In genomic region chr3:136075218-136075808, GRCh38 we compare ENCODE assay signal across 8 cellular contexts.
A peak's percentile ranks its signal among the peaks of the same experiment; 100 is the strongest.
DNase-seq lines count a peak whose midpoint lies in the region; ATAC-seq and TF ChIP-seq lines count a peak whose summit lies in the region.

No MANE protein-coding gene starts in this region.

- BruUV-seq in mammary epithelial cell (replicated peaks; lab: Mats Ljungman, UMichigan): no TSS peak

- in situ Hi-C loops in mammary epithelial cell (cut with MboI; ENCODE audit: low sequenced_read_pairs in 2 of 2): loop anchor here (5.0 to 10.0 kb wide), 3 partner anchors 119 to 937 kb away; partner anchors contain the start of genes MSL2 (in 1 of the 2) and STAG1 (in 1 of the 2)

- H2AFZ ChIP-seq in mammary epithelial cell (ENCODE audit: low read depth, low read length): no peak overlapping the region

- H3K4me1 Mint-ChIP-seq in immature natural killer cell: no peaks in the 10 kb centered on the region

- TF ChIP-seq CTCF in AG10803 (conservative IDR thresholded peaks at IDR 0.05; ENCODE audit: low read length) (peak; percentile 98), WI38 (IDR thresholded peaks at IDR 0.05; ENCODE audit: low read depth, low read length) (peak; percentile 83), mammary epithelial cell (conservative IDR thresholded peaks at IDR 0.05 in 1 of 2, IDR thresholded peaks at IDR 0.05 in 1 of 2; ENCODE audit: extremely low read depth in 1 of 2, insufficient read depth in 1 of 2, low read depth in 1 of 2, low read length in 2 of 2) (peak; percentile 90 to 96)

- H3K4me2 ChIP-seq in mammary epithelial cell (ENCODE audit: insufficient read depth, low read depth, low read length): no peak overlapping the region

- WGBS in mammary epithelial cell (ENCODE audit: low coverage, missing lambda C conversion rate): 100% methylated on average over 1 of the region's 1 CpG

- H3K36me3 ChIP-seq in mammary epithelial cell (ENCODE audit: insufficient read depth, low read length): peaks cover 3% of the 10 kb centered on the region

- ATAC-seq in GM21723 (IDR thresholded peaks at IDR 0.05; ENCODE audit: unreplicated experiment) (peak; percentile 69), HG02870 (IDR thresholded peaks at IDR 0.05; ENCODE audit: unreplicated experiment) (no peak)

- H3K4me1 ChIP-seq in mammary epithelial cell (ENCODE audit: insufficient read depth, low read length): peaks cover 16% of the 10 kb centered on the region

- no peaks in the 10 kb centered on the region for H3K36me3 Mint-ChIP-seq in immature natural killer cell

- no peak overlapping the region for H3K9ac ChIP-seq in mammary epithelial cell (ENCODE audit: insufficient read depth, low read length)

- dilution Hi-C loops in mammary epithelial cell (cut with HindIII; ENCODE audit: low sequenced_read_pairs): no loop called here

- no peak overlapping the region for H3K27ac Mint-ChIP-seq in immature natural killer cell

- H3K9me3 Mint-ChIP-seq in immature natural killer cell: no peaks in the 10 kb centered on the region

- H4K20me1 ChIP-seq in mammary epithelial cell (ENCODE audit: insufficient read depth, low read length): no peaks in the 10 kb centered on the region

- H3K4me3 Mint-ChIP-seq in immature natural killer cell: no peak overlapping the region

- no peak overlapping the region for H3K4me3 ChIP-seq in AG10803 (ENCODE audit: low read length)
- no peak overlapping the region for H3K4me3 ChIP-seq in WI38 (ENCODE audit: low read depth, low read length)
- H3K4me3 ChIP-seq in mammary epithelial cell (replicated peaks in 1 of 3; ENCODE audit: insufficient read depth in 1 of 3, low read depth in 2 of 3, low read length in 3 of 3): no peak overlapping the region

- H3K9me3 ChIP-seq in mammary epithelial cell (replicated peaks; ENCODE audit: insufficient read depth, low read length): no peaks in the 10 kb centered on the region

- intact Hi-C loops in mammary epithelial cell (cut with micrococcal nuclease): loop anchor here (1.0 to 10.0 kb wide), 8 partner anchors 175 to 939 kb away; partner anchors contain the start of genes PCCB and STAG1

- DNase-seq in AG10803 (ENCODE audit: low read depth) (peak; percentile 80), NCI-H2171 treated with DMSO at 0.1 percent for 48 hours (lab: John Stamatoyannopoulos, UW) (peak; percentile 77), mammary epithelial cell (peak; percentile 53), immature natural killer cell (peak; percentile 59 to 69 (median 65))
- peak; percentile 36 to 40 for DNase-seq in stimulated activated CD4-positive, alpha-beta T cell treated with anti-CD3 and anti-CD28 coated beads, Interleukin-15, amount 100 ng/mL, for 1 hour (ENCODE audit: low read depth in 1 of 2, low spot score in 1 of 2)

- no peaks in the 10 kb centered on the region for H3K79me2 ChIP-seq in mammary epithelial cell (ENCODE audit: insufficient read depth, low read length)

- peaks cover 0 to 3% (median 2%) of the 10 kb centered on the region in 3 donors for H3K27me3 Mint-ChIP-seq in immature natural killer cell (ENCODE audit: low read depth in 3 of 3)

- H3K27ac ChIP-seq in mammary epithelial cell (ENCODE audit: insufficient read depth, low read depth, low read length): no peak overlapping the region

- CTCF ChIA-PET in mammary epithelial cell (lab: Charles Lee; ENCODE audit: low non-redundant PET): interaction anchor here (0.8 kb wide), 1 partner anchor 677 kb away, joined by 6 read pairs; the partner anchor contains the start of gene STAG1

- H3K27me3 ChIP-seq in mammary epithelial cell (ENCODE audit: insufficient read depth, low read length): no peaks in the 10 kb centered on the region
